19 cellular contexts compared by ENCODE assay signal in the genomic region with DNA sequence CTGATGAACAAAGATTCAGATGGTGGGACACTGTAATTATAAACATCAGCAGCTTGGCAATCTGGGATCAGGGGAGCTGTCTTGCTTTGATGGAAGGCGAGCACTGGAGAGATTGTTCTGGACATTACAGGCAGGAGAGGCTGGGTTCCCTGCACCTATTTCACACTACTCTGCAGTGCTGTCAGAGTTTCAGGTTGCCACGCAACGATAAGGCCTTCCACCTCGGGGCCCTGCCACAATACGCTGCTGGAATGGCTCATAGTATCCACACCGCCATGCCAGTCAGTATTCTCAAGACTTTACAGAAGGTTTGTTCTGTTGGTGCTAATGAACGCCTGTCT.
"Had no signal": no experiment of that assay in that cellular context is flagged by ENCODE, and none has a peak within 500 bp of the region (broad histone marks: within the 10 kb centered on the region; RNA-seq: fewer than 3 reads in every experiment).

No MANE protein-coding gene starts in this region.

- H3K4me3 Mint-ChIP-seq: activated naive CD8-positive, alpha-beta T cell treated with anti-CD3 and anti-CD28 coated beads for 36 hours; naive thymus-derived CD8-positive, alpha-beta T cell; stimulated activated naive CD8-positive, alpha-beta T cell treated with anti-CD3 and anti-CD28 coated beads, Interleukin-15, amount 100 ng/mL, for 72 hours had no signal

- H3K27ac ChIP-seq: colonic mucosa, gastrocnemius medialis, heart left ventricle, neutrophil had no signal

- H3K36me3 ChIP-seq: colonic mucosa, gastrocnemius medialis, heart left ventricle, neutrophil had no signal

- H3K27me3 ChIP-seq: colonic mucosa, heart left ventricle, neutrophil had no signal

- H3K4me1 Mint-ChIP-seq: activated naive CD8-positive, alpha-beta T cell treated with anti-CD3 and anti-CD28 coated beads for 36 hours; naive thymus-derived CD8-positive, alpha-beta T cell; stimulated activated naive CD8-positive, alpha-beta T cell treated with anti-CD3 and anti-CD28 coated beads, Interleukin-15, amount 100 ng/mL, for 72 hours had no signal

- H3K4me3 ChIP-seq: colonic mucosa, gastrocnemius medialis, heart left ventricle had no signal

- H3K36me3 Mint-ChIP-seq: activated naive CD8-positive, alpha-beta T cell treated with anti-CD3 and anti-CD28 coated beads for 36 hours; brain; naive thymus-derived CD8-positive, alpha-beta T cell had no signal

- ATAC-seq: gastrocnemius medialis; heart left ventricle; naive thymus-derived CD8-positive, alpha-beta T cell; stimulated activated naive CD8-positive, alpha-beta T cell treated with anti-CD3 and anti-CD28 coated beads, Interleukin-15, amount 100 ng/mL, for 72 hours had no signal

- H3K9me3 ChIP-seq: colonic mucosa, gastrocnemius medialis, heart left ventricle, neutrophil had no signal

- H3K9me3 Mint-ChIP-seq: activated naive CD8-positive, alpha-beta T cell treated with anti-CD3 and anti-CD28 coated beads for 36 hours; stimulated activated naive CD8-positive, alpha-beta T cell treated with anti-CD3 and anti-CD28 coated beads, Interleukin-15, amount 100 ng/mL, for 72 hours had no signal

- H3K27ac Mint-ChIP-seq: activated naive CD8-positive, alpha-beta T cell treated with anti-CD3 and anti-CD28 coated beads for 36 hours; naive thymus-derived CD8-positive, alpha-beta T cell; stimulated activated naive CD8-positive, alpha-beta T cell treated with anti-CD3 and anti-CD28 coated beads, Interleukin-15, amount 100 ng/mL, for 72 hours had no signal

- DNase-seq: activated CD4-positive, alpha-beta T cell treated with anti-CD3 and anti-CD28 coated beads for 1 hour; activated CD8-positive, alpha-beta memory T cell treated with anti-CD3 and anti-CD28 coated beads for 24 hours; activated CD8-positive, alpha-beta memory T cell treated with anti-CD3 and anti-CD28 coated beads, Interleukin-2, amount 50 U/mL, for 48 hours; activated gamma-delta T cell treated with Interleukin-2 at 50 U/mL for 16 hours; activated naive CD8-positive, alpha-beta T cell treated with anti-CD3 and anti-CD28 coated beads for 36 hours; activated T-cell treated with anti-CD3 and anti-CD28 coated beads, Interleukin-2, amount 50 U/mL, for 48 hours; central memory CD4-positive, alpha-beta T cell; colonic mucosa; mesenchymal stem cell; SHP77 treated with DMSO at 0.1 percent for 48 hours; stimulated activated CD4-positive, alpha-beta T cell treated with anti-CD3 and anti-CD28 coated beads, Interleukin-2, amount 100 ng/mL, for 24 hours; stimulated activated naive CD8-positive, alpha-beta T cell treated with anti-CD3 and anti-CD28 coated beads, Interleukin-15, amount 100 ng/mL, for 72 hours; T1000; trophoblast cell had no signal
